ENCODE assay signal across 2 cellular contexts in genomic region chr3:33299395-33300081, GRCh38.
TF ChIP-seq lines count a peak whose summit lies in the region.

No MANE protein-coding gene starts in this region.

TF ChIP-seq in A549, 52 proteins besides CTCF, POLR2A, EP300 and RAD21 (continued from another document):
- TF ChIP-seq, protein P1, sequence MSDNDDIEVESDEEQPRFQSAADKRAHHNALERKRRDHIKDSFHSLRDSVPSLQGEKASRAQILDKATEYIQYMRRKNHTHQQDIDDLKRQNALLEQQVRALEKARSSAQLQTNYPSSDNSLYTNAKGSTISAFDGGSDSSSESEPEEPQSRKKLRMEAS (IDR thresholded peaks at IDR 0.05) = no peak
- no peak for TF ChIP-seq KDM5A (IDR thresholded peaks at IDR 0.05)
TF ChIP-seq in A549: peak in this region for 0.

TF ChIP-seq in HepG2, 621 proteins besides CTCF, POLR2A, EP300 and RAD21 (continued from another document):
- no peak for TF ChIP-seq ETV6 (CRISPR knock-in tag; conservative IDR thresholded peaks at IDR 0.05)
- no peak for TF ChIP-seq YEATS2 (CRISPR knock-in tag; IDR thresholded peaks at IDR 0.05; ENCODE audit: borderline replicate concordance)
- TF ChIP-seq, protein P2, sequence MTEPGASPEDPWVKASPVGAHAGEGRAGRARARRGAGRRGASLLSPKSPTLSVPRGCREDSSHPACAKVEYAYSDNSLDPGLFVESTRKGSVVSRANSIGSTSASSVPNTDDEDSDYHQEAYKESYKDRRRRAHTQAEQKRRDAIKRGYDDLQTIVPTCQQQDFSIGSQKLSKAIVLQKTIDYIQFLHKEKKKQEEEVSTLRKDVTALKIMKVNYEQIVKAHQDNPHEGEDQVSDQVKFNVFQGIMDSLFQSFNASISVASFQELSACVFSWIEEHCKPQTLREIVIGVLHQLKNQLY (CRISPR knock-in tag; IDR thresholded peaks at IDR 0.05) = no peak
